Comparison of ENCODE assay signal across 19 cellular contexts in genomic region chr2:56230171-56230570, GRCh38. TPM values are rescaled to one million over a fixed set of nuclear protein-coding genes. Genes with fewer than 3 reads are reported as not detected.
DNase-seq lines count a peak whose midpoint lies in the region; ATAC-seq, FAIRE-seq and TF ChIP-seq lines count a peak whose summit lies in the region.
"Had no signal": no experiment of that assay in that cellular context is flagged by ENCODE, and none has a peak within 500 bp of the region (broad histone marks: within the 10 kb centered on the region; RNA-seq: fewer than 3 reads in every experiment).

No MANE protein-coding gene starts in this region.

- no peaks in the 10 kb centered on the region for H3K27me3 ChIP-seq in GM12878 (replicated peaks in 1 of 2; ENCODE audit: control insufficient read depth in 2 of 2, insufficient read depth in 2 of 2, low read length in 1 of 2)
- H3K27me3 ChIP-seq: hepatocyte had no signal

- no peak overlapping the region for H3K9ac ChIP-seq in GM12878 (ENCODE audit: control insufficient read depth, insufficient read depth, low read length)

- no peak for TF ChIP-seq POLR2A in GM12878 (IDR thresholded peaks at IDR 0.05; ENCODE audit: low read depth, low read length)

- no TSS peak for BruUV-seq in GM12878 (replicated peaks; lab: Mats Ljungman, UMichigan)

- H4K20me1 ChIP-seq in GM12878 (ENCODE audit: control insufficient read depth, insufficient read depth), result no peaks in the 10 kb centered on the region

- H3K36me3 ChIP-seq in GM12878 (ENCODE audit: control insufficient read depth in 2 of 2, insufficient read depth in 2 of 2, low read length in 1 of 2), result no peaks in the 10 kb centered on the region
- H3K36me3 ChIP-seq: esophagus muscularis mucosa, thoracic aorta had no signal

- no peak overlapping the region for H3K4me2 ChIP-seq in GM12878 (ENCODE audit: control insufficient read depth, insufficient read depth)
- H3K4me2 ChIP-seq: hepatocyte had no signal

- WGBS in GM12878 (ENCODE audit: insufficient coverage, insufficient replicate concordance, low lambda C conversion rate, missing lambda C conversion rate), result 0% methylated on average over 1 of the region's 1 CpG

- no peak overlapping the region for H3K4me3 ChIP-seq in GM12878
- H3K4me3 ChIP-seq: esophagus muscularis mucosa, hepatocyte, thoracic aorta had no signal

- no peak for TF ChIP-seq CTCF in GM12878 (IDR thresholded peaks at IDR 0.05 in 2 of 3, conservative IDR thresholded peaks at IDR 0.05 in 1 of 3; ENCODE audit: control insufficient read depth in 2 of 3, extremely low read depth in 1 of 3, insufficient read depth in 1 of 3, low read depth in 3 of 3, low read length in 3 of 3)

- H3K9me3 ChIP-seq in GM12878 (replicated peaks; ENCODE audit: control insufficient read depth, insufficient read depth, low read length), result no peaks in the 10 kb centered on the region
- H3K9me3 ChIP-seq: esophagus muscularis mucosa, thoracic aorta had no signal

- H2AFZ ChIP-seq in GM12878 (ENCODE audit: control insufficient read depth, low read depth, low read length), result no peak overlapping the region
- H2AFZ ChIP-seq: hepatocyte had no signal

- FAIRE-seq in HTR-8/SVneo (lab: Jason Lieb, UNC) (no peak), GM12878 (lab: Jason Lieb, UNC) (no peak)

- no peak for TF ChIP-seq RAD21 in GM12878 (IDR thresholded peaks at IDR 0.05; ENCODE audit: insufficient read depth, low read depth, low read length)

- peak; percentile 79 for DNase-seq in EH (ENCODE audit: low read depth)
- DNase-seq in HTR-8/SVneo (ENCODE audit: insufficient read length, low spot score), result peak; percentile 12
- DNase-seq in GM12878 (ENCODE audit: low read depth, low spot score), result no peak
- DNase-seq in renal cortical epithelial cell (ENCODE audit: low read depth), result peak; percentile 10
- no peak for DNase-seq in SKM-1 treated with dmso at 0.1 percent for 144 hours (lab: John Stamatoyannopoulos, UW; ENCODE audit: unreplicated experiment)
- DNase-seq: activated CD4-positive, alpha-beta T cell treated with anti-CD3 and anti-CD28 coated beads, Interleukin-2, amount 50 U/mL, for 4 hours; activated T-cell treated with anti-CD3 and anti-CD28 coated beads, Interleukin-2, amount 50 U/mL, for 1 hour; C1 segment of cervical spinal cord; DMS 273 treated with DMSO at 0.1 percent for 48 hours; NCI-H1092 treated with DMSO at 0.1 percent for 48 hours; NCI-H2171 treated with DMSO at 0.1 percent for 48 hours; nephron progenitor cell had no signal

- no peak for TF ChIP-seq EP300 in GM12878 (IDR thresholded peaks at IDR 0.05; ENCODE audit: borderline replicate concordance in 1 of 2, control insufficient read depth in 1 of 2, low read depth in 2 of 2, low read length in 2 of 2)

- ATAC-seq in GM12878 (peak; percentile 23; the same call in 2 of the 3 replicates), GM18498 (IDR thresholded peaks at IDR 0.05; ENCODE audit: unreplicated experiment) (no peak), GM21526 (IDR thresholded peaks at IDR 0.05; ENCODE audit: low FRiP score, unreplicated experiment) (no peak)
- ATAC-seq: stimulated activated effector memory CD8-positive, alpha-beta T cell treated with anti-CD3 and anti-CD28 coated beads, Interleukin-12 subunit alpha, Interleukin-12 subunit beta, amount 100 ng/mL, for 72 hours had no signal

- CTCF ChIA-PET in GM12878 (lab: Yijun Ruan, JAX), result interaction anchor here (1.2 kb wide), 1 partner anchor 42 kb away, joined by 3 read pairs; no protein-coding TSS in a partner anchor

- no peak overlapping the region for H3K27ac ChIP-seq in GM12878 (ENCODE audit: control insufficient read depth, insufficient read depth)
- H3K27ac ChIP-seq: esophagus muscularis mucosa, hepatocyte, thoracic aorta had no signal

- in situ Hi-C loops in GM12878 (cut with MboI), result no loop called here

- intact Hi-C loops in GM12878 (cut with micrococcal nuclease; ENCODE audit: unreplicated experiment), result no loop called here

- POLR2A ChIA-PET in GM12878 (lab: Charles Lee), result no interaction called here

- no peaks in the 10 kb centered on the region for H3K79me2 ChIP-seq in GM12878 (ENCODE audit: control insufficient read depth, insufficient read depth, low read length)
- H3K79me2 ChIP-seq: hepatocyte had no signal

- RAD21 ChIA-PET in GM12878 (lab: Charles Lee; ENCODE audit: unreplicated experiment), result no interaction called here

- H3K4me1 ChIP-seq in GM12878 (ENCODE audit: control insufficient read depth, insufficient read depth, low read length), result no peaks in the 10 kb centered on the region
- H3K4me1 ChIP-seq: esophagus muscularis mucosa had no signal

- SMC1A ChIA-PET in GM12878 (lab: Charles Lee; ENCODE audit: uncharacterized antibody, unreplicated experiment), result no interaction called here

TF ChIP-seq in GM12878, 131 proteins besides CTCF, POLR2A, EP300 and RAD21:
- TF ChIP-seq CREB1 (IDR thresholded peaks at IDR 0.05; ENCODE audit: low read depth) (no peak), STAT3 (IDR thresholded peaks at IDR 0.05; ENCODE audit: low read depth, low read length) (no peak), IKZF2 (IDR thresholded peaks at IDR 0.05) (no peak), RAD51 (IDR thresholded peaks at IDR 0.05) (no peak), TAF1 (IDR thresholded peaks at IDR 0.05; ENCODE audit: borderline replicate concordance, low read depth, low read length) (no peak)

RNA-seq across cellular contexts. Expression of gene CCDC85A, which starts 46.4 kb away (rescaled TPM):
- 7.1 and 8.0 TPM in 2 replicates for total RNA-seq in GM12878 (2013; cell fraction: nucleolus; rRNA removed)
- total RNA-seq in GM12878 (2014; rRNA removed), result not detected in 2 replicates
- not detected in 2 replicates for total RNA-seq in GM12878 (2014; rRNA removed; fragmentation: Illumina TruSeq; extraction: Trizol)
- total RNA-seq in GM12878 (2021), result not detected in 2 replicates
- not detected for polyA plus RNA-seq in GM12878 (2011; ENCODE audit: low read depth)
- 0.32 and 0.57 TPM in 2 replicates for polyA plus RNA-seq in GM12878 (2011; rRNA removed)
- polyA plus RNA-seq in GM12878 (2011; cell fraction: cytosol; rRNA removed), result 0.37 and 0.53 TPM in 2 replicates
- polyA plus RNA-seq in GM12878 (2011; cell fraction: nucleus; rRNA removed), result 0.59 and 0.94 TPM in 2 replicates
- not detected in 2 replicates for polyA plus RNA-seq in GM12878 (2012)
- polyA plus RNA-seq in GM12878 (2014; fragmentation: Illumina TruSeq; extraction: Trizol), result not detected in 2 replicates
- polyA plus RNA-seq in GM12878 (2014; fragmentation: Nextera tagmentation; extraction: Ambion mirVana), result under 1 TPM; 0.02 to 0.04 TPM
- polyA plus RNA-seq in GM12878 (2014; rRNA removed), result not detected in 2 replicates
- not detected for polyA plus RNA-seq in GM12878 (2016; fragmentation: Nextera tagmentation; extraction: Ambion mirVana)
- 0.66 and 1.0 TPM in 2 replicates for polyA minus RNA-seq in GM12878 (2011; rRNA and poly(A)+ RNA removed)
- 0.40 and 0.83 TPM in 2 replicates for polyA minus RNA-seq in GM12878 (2011; cell fraction: cytosol; rRNA and poly(A)+ RNA removed)
- polyA minus RNA-seq in GM12878 (2011; cell fraction: nucleus; rRNA and poly(A)+ RNA removed), result 0.97 and 3.3 TPM in 2 replicates
- total RNA-seq in renal cortical epithelial cell, result under 0.01 and 0.15 TPM in 2 replicates
- total RNA-seq: RPMI7951 had no signal

Comparison
In these comparisons a context has a peak if more than half of its experiments do, and no peak if none do; other contexts are left out.
1. DNase-seq: peak in EH (single experiment), HTR-8/SVneo (single experiment) and renal cortical epithelial cell (single experiment); none in GM12878 (single experiment) and SKM-1 treated with dmso at 0.1 percent for 144 hours (single experiment).